Comparison of ENCODE assay signal across 16 cellular contexts in genomic region chr3:189502676-189503257, GRCh38.
"Had no signal": no experiment of that assay in that cellular context is flagged by ENCODE, and none has a peak within 500 bp of the region (broad histone marks: within the 10 kb centered on the region; RNA-seq: fewer than 3 reads in every experiment).

No MANE protein-coding gene starts in this region.

- H3K27ac Mint-ChIP-seq: activated T-helper 1 cell treated with anti-CD3 and anti-CD28 coated beads, Interleukin-12 subunit alpha, Interleukin-12 subunit beta, Interleukin-2, Interleukin-4 antibody, amounts not matched to agents 30 ng/mL and 10 ng/mL and 1 ng/mL, durations not matched to agents 14 hours and 24 hours and 36 hours; naive B cell; neural progenitor cell had no signal

- H3K79me2 ChIP-seq: hepatocyte had no signal

- H3K4me1 ChIP-seq: neural progenitor cell, pancreas, SJSA1, suprapubic skin had no signal

- H3K9me3 Mint-ChIP-seq: neural progenitor cell had no signal

- H3K4me3 Mint-ChIP-seq: activated T-helper 1 cell treated with anti-CD3 and anti-CD28 coated beads, Interleukin-12 subunit alpha, Interleukin-12 subunit beta, Interleukin-2, Interleukin-4 antibody, amounts not matched to agents 30 ng/mL and 10 ng/mL and 1 ng/mL, durations not matched to agents 14 hours and 24 hours and 36 hours; naive B cell; neural progenitor cell had no signal

- H3K36me3 Mint-ChIP-seq: naive B cell, neural progenitor cell had no signal

- DNase-seq: activated CD4-positive, alpha-beta T cell treated with anti-CD3 and anti-CD28 coated beads, Interleukin-2, amount 50 U/mL, for 4 hours; activated naive CD4-positive, alpha-beta T cell treated with Interleukin-2 at 50 U/mL for 16 hours; dermis blood vessel endothelial cell; erythroblast; mammary epithelial cell; naive B cell; pancreas; stimulated activated naive CD4-positive, alpha-beta T cell; T-helper 9 cell; trophoblast cell had no signal

- H3K36me3 ChIP-seq: neural progenitor cell, pancreas, SJSA1, suprapubic skin had no signal

- ATAC-seq: left lobe of liver, pancreas had no signal

- H3K4me3 ChIP-seq: hepatocyte, neural progenitor cell, pancreas, SJSA1, suprapubic skin had no signal

- H3K4me2 ChIP-seq: hepatocyte, neural progenitor cell had no signal

- H3K27me3 Mint-ChIP-seq: naive B cell had no signal

- H3K4me1 Mint-ChIP-seq: naive B cell, neural progenitor cell had no signal

- H2AFZ ChIP-seq: hepatocyte, neural progenitor cell had no signal

- H3K9ac ChIP-seq: neural progenitor cell had no signal

- H3K9me3 ChIP-seq: pancreas, SJSA1, suprapubic skin had no signal

- H3K27me3 ChIP-seq: hepatocyte, neural progenitor cell, pancreas, SJSA1, suprapubic skin had no signal
